17 cellular contexts compared by ENCODE assay signal in genomic region chr11:19220903-19221682, GRCh38. TPM values are rescaled to one million over a fixed set of nuclear protein-coding genes. Genes with fewer than 3 reads are reported as not detected.
A peak's percentile ranks its signal among the peaks of the same experiment; 100 is the strongest.
DNase-seq lines count a peak whose midpoint lies in the region; ATAC-seq and TF ChIP-seq lines count a peak whose summit lies in the region.
"Had no signal": no experiment of that assay in that cellular context is flagged by ENCODE, and none has a peak within 500 bp of the region (broad histone marks: within the 10 kb centered on the region; RNA-seq: fewer than 3 reads in every experiment).

No MANE protein-coding gene starts in this region.

- no peaks in the 10 kb centered on the region for H3K4me1 ChIP-seq in colonic mucosa
- H3K4me1 ChIP-seq in vagina, result peaks cover 6% of the 10 kb centered on the region
- H3K4me1 ChIP-seq: BLaER1 had no signal

- H3K36me3 ChIP-seq in colonic mucosa (no peaks in the 10 kb centered on the region), vagina (no peaks in the 10 kb centered on the region)
- H3K36me3 ChIP-seq: Peyer's patch had no signal

- DNase-seq in LNCaP clone FGC (ENCODE audit: low read depth), result peak; percentile 17
- peak; percentile 31 for DNase-seq in colonic mucosa
- DNase-seq in iris pigment epithelial cell (ENCODE audit: low read depth), result peak; percentile 20
- peak; percentile 63 for DNase-seq in retinal pigment epithelial cell (ENCODE audit: low read depth)
- no peak for DNase-seq in GF-D8 (lab: John Stamatoyannopoulos, UW)
- DNase-seq in NCI-H748 (lab: John Stamatoyannopoulos, UW; ENCODE audit: unreplicated experiment), result no peak
- DNase-seq in vagina (ENCODE audit: extremely low spot score in 2 of 2), result no peak
- DNase-seq: DND-41; Kasumi-1; NCI-H1436 treated with DMSO at 0.1 percent for 48 hours; NCI-H510A treated with DMSO at 0.1 percent for 48 hours; Peyer's patch; stimulated activated CD4-positive, alpha-beta T cell treated with anti-CD3 and anti-CD28 coated beads, Interleukin-12 subunit alpha, Interleukin-12 subunit beta, amount 100 ng/mL, for 4 hours had no signal

- no peak for TF ChIP-seq POLR2A in vagina (IDR thresholded peaks at IDR 0.05)

- no peak for ATAC-seq in HG03354 (IDR thresholded peaks at IDR 0.05; ENCODE audit: poor library complexity, severe bottlenecking, unreplicated experiment)
- ATAC-seq: HCT116 had no signal

- H3K4me3 ChIP-seq in LNCaP clone FGC (ENCODE audit: low read depth, low read length), result no peak overlapping the region
- no peak overlapping the region for H3K4me3 ChIP-seq in colonic mucosa
- H3K4me3 ChIP-seq in retinal pigment epithelial cell (ENCODE audit: low read length), result no peak overlapping the region
- H3K4me3 ChIP-seq in vagina, result no peak overlapping the region
- H3K4me3 ChIP-seq: BLaER1, Peyer's patch had no signal

- H3K9ac ChIP-seq in colonic mucosa (ENCODE audit: low read depth in 2 of 2, low read length in 2 of 2), result no peak overlapping the region
- H3K9ac ChIP-seq: BLaER1 had no signal

- intact Hi-C loops in colonic mucosa (cut with DNase I), result no loop called here
- intact Hi-C loops in vagina (cut with DNase I), result no loop called here

- TF ChIP-seq CTCF in LNCaP clone FGC (IDR thresholded peaks at IDR 0.05; ENCODE audit: control insufficient read depth, extremely low read depth, insufficient read depth) (no peak), colonic mucosa (IDR thresholded peaks at IDR 0.05) (no peak), retinal pigment epithelial cell (conservative IDR thresholded peaks at IDR 0.05; ENCODE audit: low read depth, low read length) (no peak), vagina (IDR thresholded peaks at IDR 0.05) (no peak)

- H3K9me3 ChIP-seq in colonic mucosa, result no peaks in the 10 kb centered on the region
- no peaks in the 10 kb centered on the region for H3K9me3 ChIP-seq in vagina
- H3K9me3 ChIP-seq: BLaER1, Peyer's patch had no signal

- no peaks in the 10 kb centered on the region for H3K27me3 ChIP-seq in colonic mucosa
- no peaks in the 10 kb centered on the region for H3K27me3 ChIP-seq in vagina
- H3K27me3 ChIP-seq: BLaER1, Peyer's patch had no signal

- no peak overlapping the region for H3K27ac ChIP-seq in colonic mucosa
- H3K27ac ChIP-seq in vagina, result no peak overlapping the region
- H3K27ac ChIP-seq: BLaER1, Peyer's patch had no signal

RNA-seq across cellular contexts. Expression of gene CSRP3, which starts 19.3 kb away (rescaled TPM):
- under 1 TPM in 1 of 2 donors, not detected in 1; 0.35 TPM for total RNA-seq in colonic mucosa
- not detected for total RNA-seq in vagina
- total RNA-seq: lower leg skin, Peyer's patch had no signal

RNA-seq across cellular contexts. Expression of gene E2F8, which starts 19.7 kb away (rescaled TPM):
- total RNA-seq in colonic mucosa, result 10 to 100 TPM in 1 of 2 donors, 1 to 10 TPM in 1; 5.5 to 26.8 TPM
- 4.2 TPM for total RNA-seq in vagina

Comparison
In these comparisons a context has a peak if more than half of its experiments do, and no peak if none do; other contexts are left out.
1. DNase-seq: peak in LNCaP clone FGC (single experiment), colonic mucosa (single experiment), iris pigment epithelial cell (single experiment) and retinal pigment epithelial cell (single experiment); none in GF-D8 (single experiment), NCI-H748 (single experiment) and vagina (0 of 2).